Comparison of ENCODE assay signal across 24 cellular contexts in genomic region chr5:37787742-37788141, GRCh38. TPM values are rescaled to one million over a fixed set of nuclear protein-coding genes. Genes with fewer than 3 reads are reported as not detected.
DNase-seq lines count a peak whose midpoint lies in the region; ATAC-seq and TF ChIP-seq lines count a peak whose summit lies in the region.
"Had no signal": no experiment of that assay in that cellular context is flagged by ENCODE, and none has a peak within 500 bp of the region (broad histone marks: within the 10 kb centered on the region; RNA-seq: fewer than 3 reads in every experiment).

No MANE protein-coding gene starts in this region.

- peaks cover 2% of the 10 kb centered on the region for H3K27me3 Mint-ChIP-seq in activated CD8-positive, alpha-beta T cell treated with anti-CD3 and anti-CD28 coated beads for 36 hours

- ATAC-seq in activated CD8-positive, alpha-beta T cell treated with anti-CD3 and anti-CD28 coated beads for 36 hours: no peak
- ATAC-seq: left lung had no signal

- POLR2A ChIA-PET in activated CD8-positive, alpha-beta T cell treated with anti-CD3 and anti-CD28 coated beads for 36 hours (lab: Charles Lee): no interaction called here

- H3K4me3 Mint-ChIP-seq in activated CD8-positive, alpha-beta T cell treated with anti-CD3 and anti-CD28 coated beads for 36 hours: no peak overlapping the region
- H3K4me3 Mint-ChIP-seq: CD4-positive, alpha-beta T cell; central memory CD8-positive, alpha-beta T cell; H9 had no signal

- H3K36me3 Mint-ChIP-seq in activated CD8-positive, alpha-beta T cell treated with anti-CD3 and anti-CD28 coated beads for 36 hours (ENCODE audit: low read depth): no peaks in the 10 kb centered on the region

- CTCF ChIA-PET in activated CD8-positive, alpha-beta T cell treated with anti-CD3 and anti-CD28 coated beads for 36 hours (lab: Charles Lee): no interaction called here

- intact Hi-C loops in activated CD8-positive, alpha-beta T cell treated with anti-CD3 and anti-CD28 coated beads for 36 hours (cut with micrococcal nuclease): no loop called here

- H3K4me1 Mint-ChIP-seq in activated CD8-positive, alpha-beta T cell treated with anti-CD3 and anti-CD28 coated beads for 36 hours (ENCODE audit: low read depth): no peaks in the 10 kb centered on the region
- H3K4me1 Mint-ChIP-seq: central memory CD8-positive, alpha-beta T cell had no signal

- no peak overlapping the region for H3K27ac Mint-ChIP-seq in activated CD8-positive, alpha-beta T cell treated with anti-CD3 and anti-CD28 coated beads for 36 hours
- H3K27ac Mint-ChIP-seq: CD4-positive, alpha-beta T cell; H9 had no signal

- peaks cover 7% of the 10 kb centered on the region for H3K9me3 Mint-ChIP-seq in activated CD8-positive, alpha-beta T cell treated with anti-CD3 and anti-CD28 coated beads for 36 hours
- H3K9me3 Mint-ChIP-seq: central memory CD8-positive, alpha-beta T cell had no signal

- DNase-seq in EH (ENCODE audit: low read depth) (peak; percentile 19), M059J (ENCODE audit: low read depth) (peak; percentile 29), RPMI7951 (ENCODE audit: low read depth) (peak; percentile 62), myocyte (ENCODE audit: low read depth) (peak; percentile 13), COLO668 (lab: John Stamatoyannopoulos, UW; ENCODE audit: unreplicated experiment) (no peak), germinal center (ENCODE audit: low spot score) (no peak)
- no peak for DNase-seq in activated CD8-positive, alpha-beta T cell treated with anti-CD3 and anti-CD28 coated beads for 36 hours
- DNase-seq: activated CD8-positive, alpha-beta memory T cell treated with anti-CD3 and anti-CD28 coated beads for 24 hours; activated gamma-delta T cell; activated T-cell treated with anti-CD3 and anti-CD28 coated beads, Interleukin-2, amount 50 U/mL, for 1 hour; CD4-positive, alpha-beta T cell; dorsolateral prefrontal cortex; H9; KBM-7; left lung; mesendoderm; MG63; NCI-H1436 treated with DMSO at 0.1 percent for 48 hours; NCI-H82; stimulated activated naive CD4-positive, alpha-beta T cell treated with Interleukin-2 at 50 U/mL for 16 hours had no signal

- no peak for TF ChIP-seq CTCF in activated CD8-positive, alpha-beta T cell treated with anti-CD3 and anti-CD28 coated beads for 36 hours (IDR thresholded peaks at IDR 0.05)

RNA-seq across cellular contexts. Expression of gene GDNF, which starts 52.1 kb away (rescaled TPM):
- 0.05 TPM in 1 of 2 replicates, not detected in the other for total RNA-seq in M059J (2014; rRNA removed; shearing (Covaris generic))
- 2.2 TPM in 2 replicates for total RNA-seq in RPMI7951 (2014; rRNA removed; shearing (Covaris generic))
- total RNA-seq in myocyte: 2.7 and 2.9 TPM in 2 replicates
- polyA plus RNA-seq in myocyte (2012): 6.4 TPM
- total RNA-seq in activated CD8-positive, alpha-beta T cell treated with anti-CD3 and anti-CD28 coated beads for 36 hours: not detected
- total RNA-seq: CD4-positive, alpha-beta T cell; endothelial cell of umbilical vein; glomerular endothelial cell; H9; left lung; T-helper 2 cell treated with Interferon-gamma antibody and Interleukin-4, amounts not matched to agents 100 ng/mL and 5 ng/mL, for 36 hours had no signal
- polyA plus RNA-seq: endothelial cell of umbilical vein had no signal

Comparison
In these comparisons a context has a peak if more than half of its experiments do, and no peak if none do; other contexts are left out.
1. DNase-seq: peak in EH (single experiment), M059J (single experiment), RPMI7951 (single experiment) and myocyte (single experiment); none in activated CD8-positive, alpha-beta T cell treated with anti-CD3 and anti-CD28 coated beads for 36 hours (single experiment), COLO668 (single experiment) and germinal center (single experiment).